In the genomic region with DNA sequence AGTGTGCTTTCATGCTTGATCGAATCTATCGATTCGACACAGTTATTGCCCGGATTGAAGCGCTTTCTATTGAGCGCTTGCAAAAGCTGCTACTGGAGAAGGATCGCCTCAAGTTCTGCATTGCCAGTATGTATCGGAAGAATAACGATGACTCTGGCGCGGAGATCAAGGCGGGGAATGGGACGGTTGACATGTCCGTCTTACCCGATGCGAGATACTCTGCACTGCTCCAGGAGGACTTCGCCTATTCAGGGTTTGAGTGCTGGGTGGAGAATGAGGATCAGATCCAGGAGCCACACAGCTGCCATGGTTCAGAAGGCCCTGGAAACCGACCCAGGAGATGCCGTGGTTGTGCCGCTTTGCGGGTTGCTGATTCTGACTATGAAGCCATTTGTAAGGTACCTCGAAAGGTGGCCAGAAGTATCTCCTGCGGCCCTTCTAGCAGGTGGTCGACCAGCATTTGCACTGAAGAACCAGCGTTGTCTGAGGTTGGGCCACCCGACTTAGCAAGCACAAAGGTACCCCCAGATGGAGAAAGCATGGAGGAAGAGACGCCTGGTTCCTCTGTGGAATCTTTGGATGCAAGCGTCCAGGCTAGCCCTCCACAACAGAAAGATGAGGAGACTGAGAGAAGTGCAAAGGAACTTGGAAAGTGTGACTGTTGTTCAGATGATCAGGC, we compare ENCODE assay signal across 8 cellular contexts.
DNase-seq lines count a peak whose midpoint lies in the region; ATAC-seq, FAIRE-seq and TF ChIP-seq lines count a peak whose summit lies in the region.
"Not testable (repeated sequence)": the region's sequence is repeated elsewhere in the genome, so short reads cannot be mapped to it uniquely, and the experiment has no call there.

No MANE protein-coding gene starts in this region.

- not testable (repeated sequence) for TF ChIP-seq EP300 in esophagus muscularis mucosa (IDR thresholded peaks at IDR 0.05); sigmoid colon (IDR thresholded peaks at IDR 0.05)

- H3K4me3 ChIP-seq in AG04449 (ENCODE audit: low read depth, low read length) (peak overlapping the region; percentile 65), esophagus muscularis mucosa (peak overlapping the region; percentile 53 to 68 (median 57)), liver (ENCODE audit: low read depth in 1 of 3, low read length in 3 of 3) (peak overlapping the region; percentile 52 to 76 (median 74)), sigmoid colon (peak overlapping the region; percentile 45 to 57 (median 50))

- not testable (repeated sequence) for H3K27me3 ChIP-seq in esophagus muscularis mucosa; liver (ENCODE audit: control insufficient read depth in 4 of 4, insufficient read depth in 4 of 4, low read length in 3 of 4); sigmoid colon

- POLR2A ChIA-PET in AG04449 (lab: Yijun Ruan, JAX): not testable (repeated sequence)

- H3K36me3 ChIP-seq in esophagus muscularis mucosa; liver (ENCODE audit: control insufficient read depth in 4 of 4, insufficient read depth in 3 of 4, low read depth in 1 of 4, low read length in 3 of 4); sigmoid colon: not testable (repeated sequence)

- H3K27ac ChIP-seq in esophagus muscularis mucosa (replicated peaks in 1 of 4): peak overlapping the region; percentile 74 to 82 (median 82)
- peak overlapping the region in 1 of 2 donors; percentile 42 for H3K27ac ChIP-seq in liver (ENCODE audit: low read depth in 1 of 2, low read length in 2 of 2)
- peak overlapping the region; percentile 35 to 82 (median 80) for H3K27ac ChIP-seq in sigmoid colon

- TF ChIP-seq RAD21 in liver (IDR thresholded peaks at IDR 0.05): not testable (repeated sequence)

- not testable (repeated sequence) for H3K4me1 ChIP-seq in esophagus muscularis mucosa; liver (ENCODE audit: control insufficient read depth in 4 of 4, insufficient read depth in 4 of 4, low read length in 3 of 4); sigmoid colon

- intact Hi-C loops in esophagus muscularis mucosa (cut with DNase I); sigmoid colon (cut with DNase I): not testable (repeated sequence)

- ATAC-seq in GM18867 (IDR thresholded peaks at IDR 0.05; ENCODE audit: unreplicated experiment) (peak; percentile 0), HG03520 (IDR thresholded peaks at IDR 0.05; ENCODE audit: unreplicated experiment) (peak; percentile 0)

- DNase-seq in AG04449 (ENCODE audit: low read depth, low spot score): not testable (repeated sequence)
- peak; percentile 3 for DNase-seq in RCC 7860 (ENCODE audit: low spot score)
- DNase-seq in activated gamma-delta T cell treated with Interleukin-2 at 50 U/mL for 16 hours: peak; percentile 5
- DNase-seq in esophagus muscularis mucosa (ENCODE audit: extremely low spot score): peak; percentile 78
- DNase-seq in sigmoid colon: peak; percentile 60

- TF ChIP-seq CTCF in AG04449 (IDR thresholded peaks at IDR 0.05; ENCODE audit: insufficient read depth, low read length, missing control alignments); esophagus muscularis mucosa (IDR thresholded peaks at IDR 0.05); liver (IDR thresholded peaks at IDR 0.05; ENCODE audit: low read depth, low read length, missing input control); sigmoid colon (IDR thresholded peaks at IDR 0.05): not testable (repeated sequence)

- WGBS in esophagus muscularis mucosa: 3% methylated on average over 5 of the region's 28 CpGs
- WGBS in liver: 4% methylated on average over 24 of the region's 28 CpGs
- WGBS in sigmoid colon, 2 donors: 1 to 7% methylated on average over 24 of the region's 28 CpGs

- CTCF ChIA-PET in AG04449 (lab: Yijun Ruan, JAX): not testable (repeated sequence)

- FAIRE-seq in RCC 7860 (lab: Jason Lieb, UNC): not testable (repeated sequence)

- peak overlapping the region in 1 of 2 donors; percentile 39 for H3K9ac ChIP-seq in liver (ENCODE audit: low read depth in 1 of 2, low read length in 2 of 2)

- not testable (repeated sequence) for TF ChIP-seq POLR2A in esophagus muscularis mucosa (IDR thresholded peaks at IDR 0.05; ENCODE audit: low read depth); sigmoid colon (IDR thresholded peaks at IDR 0.05)

- H3K9me3 ChIP-seq in esophagus muscularis mucosa; liver (ENCODE audit: control insufficient read depth in 4 of 4, low read length in 3 of 4); sigmoid colon: not testable (repeated sequence)
